In the genomic region with DNA sequence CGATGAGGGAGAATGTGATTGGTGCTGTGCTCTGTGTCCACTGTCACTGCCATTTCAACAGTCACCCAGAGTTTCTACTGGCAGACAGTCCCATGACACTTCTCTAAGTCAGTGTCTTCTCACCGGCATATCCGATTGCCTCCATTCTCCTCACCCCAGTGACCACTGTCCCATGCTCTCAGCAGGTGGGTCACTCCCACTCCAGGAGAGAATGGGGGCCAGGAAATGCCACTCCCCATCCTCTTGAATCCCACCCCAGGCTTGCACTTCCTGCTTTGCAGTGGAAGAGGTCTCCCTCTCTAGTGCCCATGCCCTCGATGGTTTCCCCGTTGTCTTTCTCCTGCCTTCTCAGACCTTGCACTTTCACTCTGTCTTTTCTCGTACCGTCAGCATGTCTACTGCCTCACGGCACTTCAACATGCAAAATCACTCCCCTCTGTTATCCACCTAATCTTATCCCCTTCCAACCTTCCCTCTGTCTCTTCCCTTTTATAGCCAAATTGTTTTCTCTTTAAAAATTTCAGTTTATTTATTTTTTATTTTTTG, we compare ENCODE assay signal across 1 cellular context.
TF ChIP-seq lines count a peak whose summit lies in the region.

No MANE protein-coding gene starts in this region.

TF ChIP-seq in K562, 482 proteins besides CTCF, POLR2A, EP300 and RAD21:
- TF ChIP-seq ZNF197 (CRISPR knock-in tag; IDR thresholded peaks at IDR 0.05; ENCODE audit: low read depth) (no peak), EZH2 (IDR thresholded peaks at IDR 0.05; ENCODE audit: borderline replicate concordance, low read depth, low read length) (no peak), XRCC5 (IDR thresholded peaks at IDR 0.05; ENCODE audit: low read depth, low read length) (no peak), PCBP1 (IDR thresholded peaks at IDR 0.05; ENCODE audit: low read depth, low read length, poor library complexity, severe bottlenecking) (no peak), HNRNPH1 (optimal IDR thresholded peaks at IDR 0.05; ENCODE audit: low read depth, low read length) (no peak), TEAD1 (CRISPR knock-in tag; IDR thresholded peaks at IDR 0.05) (no peak), ZNF316 (IDR thresholded peaks at IDR 0.05) (peak; percentile 20; the same call in 1 of the 2 replicates), SIX5 (IDR thresholded peaks at IDR 0.05; ENCODE audit: borderline replicate concordance in 1 of 2, insufficient read depth in 1 of 2, low read depth in 1 of 2, low read length in 2 of 2) (no peak), NEUROD1 (IDR thresholded peaks at IDR 0.05; ENCODE audit: borderline replicate concordance, low read depth, low read length, partially characterized antibody) (no peak), ZNF217 (CRISPR knock-in tag; IDR thresholded peaks at IDR 0.05) (no peak), C11orf30 (IDR thresholded peaks at IDR 0.05; ENCODE audit: low read depth) (0 out of 2 replicates have a peak, but pooled peaks have one; percentile 28), RBM15 (IDR thresholded peaks at IDR 0.05; ENCODE audit: insufficient read depth, low read length) (no peak), ATF7 (IDR thresholded peaks at IDR 0.05) (no peak), FUS (optimal IDR thresholded peaks at IDR 0.05; ENCODE audit: low read depth, low read length) (no peak), GABPA (tag; conservative IDR thresholded peaks at IDR 0.05; ENCODE audit: low read depth) (no peak), ATF1 (CRISPR knock-in tag; IDR thresholded peaks at IDR 0.05) (no peak), ATF1 (tag; IDR thresholded peaks at IDR 0.05) (0 out of 2 replicates have a peak, but pooled peaks have one; percentile 23), NR1H2 (CRISPR knock-in tag; IDR thresholded peaks at IDR 0.05) (no peak), U2AF2 (optimal IDR thresholded peaks at IDR 0.05; ENCODE audit: low read depth, low read length) (no peak), ZNF133 (CRISPR knock-in tag; IDR thresholded peaks at IDR 0.05) (no peak), CBX5 (IDR thresholded peaks at IDR 0.05; ENCODE audit: borderline replicate concordance, low read depth) (no peak), RBM17 (IDR thresholded peaks at IDR 0.05; ENCODE audit: borderline replicate concordance, low read depth, low read length) (no peak), YBX1 (IDR thresholded peaks at IDR 0.05) (no peak)
- TF ChIP-seq, protein P1, sequence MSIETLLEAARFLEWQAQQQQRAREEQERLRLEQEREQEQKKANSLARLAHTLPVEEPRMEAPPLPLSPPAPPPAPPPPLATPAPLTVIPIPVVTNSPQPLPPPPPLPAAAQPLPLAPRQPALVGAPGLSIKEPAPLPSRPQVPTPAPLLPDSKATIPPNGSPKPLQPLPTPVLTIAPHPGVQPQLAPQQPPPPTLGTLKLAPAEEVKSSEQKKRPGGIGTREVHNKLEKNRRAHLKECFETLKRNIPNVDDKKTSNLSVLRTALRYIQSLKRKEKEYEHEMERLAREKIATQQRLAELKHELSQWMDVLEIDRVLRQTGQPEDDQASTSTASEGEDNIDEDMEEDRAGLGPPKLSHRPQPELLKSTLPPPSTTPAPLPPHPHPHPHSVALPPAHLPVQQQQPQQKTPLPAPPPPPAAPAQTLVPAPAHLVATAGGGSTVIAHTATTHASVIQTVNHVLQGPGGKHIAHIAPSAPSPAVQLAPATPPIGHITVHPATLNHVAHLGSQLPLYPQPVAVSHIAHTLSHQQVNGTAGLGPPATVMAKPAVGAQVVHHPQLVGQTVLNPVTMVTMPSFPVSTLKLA (conservative IDR thresholded peaks at IDR 0.05), result no peak
- TF ChIP-seq, protein P2, sequence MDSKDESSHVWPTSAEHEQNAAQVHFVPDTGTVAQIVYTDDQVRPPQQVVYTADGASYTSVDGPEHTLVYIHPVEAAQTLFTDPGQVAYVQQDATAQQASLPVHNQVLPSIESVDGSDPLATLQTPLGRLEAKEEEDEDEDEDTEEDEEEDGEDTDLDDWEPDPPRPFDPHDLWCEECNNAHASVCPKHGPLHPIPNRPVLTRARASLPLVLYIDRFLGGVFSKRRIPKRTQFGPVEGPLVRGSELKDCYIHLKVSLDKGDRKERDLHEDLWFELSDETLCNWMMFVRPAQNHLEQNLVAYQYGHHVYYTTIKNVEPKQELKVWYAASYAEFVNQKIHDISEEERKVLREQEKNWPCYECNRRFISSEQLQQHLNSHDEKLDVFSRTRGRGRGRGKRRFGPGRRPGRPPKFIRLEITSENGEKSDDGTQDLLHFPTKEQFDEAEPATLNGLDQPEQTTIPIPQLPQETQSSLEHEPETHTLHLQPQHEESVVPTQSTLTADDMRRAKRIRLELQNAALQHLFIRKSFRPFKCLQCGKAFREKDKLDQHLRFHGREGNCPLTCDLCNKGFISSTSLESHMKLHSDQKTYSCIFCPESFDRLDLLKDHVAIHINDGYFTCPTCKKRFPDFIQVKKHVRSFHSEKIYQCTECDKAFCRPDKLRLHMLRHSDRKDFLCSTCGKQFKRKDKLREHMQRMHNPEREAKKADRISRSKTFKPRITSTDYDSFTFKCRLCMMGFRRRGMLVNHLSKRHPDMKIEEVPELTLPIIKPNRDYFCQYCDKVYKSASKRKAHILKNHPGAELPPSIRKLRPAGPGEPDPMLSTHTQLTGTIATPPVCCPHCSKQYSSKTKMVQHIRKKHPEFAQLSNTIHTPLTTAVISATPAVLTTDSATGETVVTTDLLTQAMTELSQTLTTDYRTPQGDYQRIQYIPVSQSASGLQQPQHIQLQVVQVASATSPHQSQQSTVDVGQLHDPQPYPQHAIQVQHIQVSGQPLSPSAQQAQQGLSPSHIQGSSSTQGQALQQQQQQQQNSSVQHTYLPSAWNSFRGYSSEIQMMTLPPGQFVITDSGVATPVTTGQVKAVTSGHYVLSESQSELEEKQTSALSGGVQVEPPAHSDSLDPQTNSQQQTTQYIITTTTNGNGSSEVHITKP (IDR thresholded peaks at IDR 0.05; ENCODE audit: partially characterized antibody), result peak; percentile 17
- TF ChIP-seq, protein P3, sequence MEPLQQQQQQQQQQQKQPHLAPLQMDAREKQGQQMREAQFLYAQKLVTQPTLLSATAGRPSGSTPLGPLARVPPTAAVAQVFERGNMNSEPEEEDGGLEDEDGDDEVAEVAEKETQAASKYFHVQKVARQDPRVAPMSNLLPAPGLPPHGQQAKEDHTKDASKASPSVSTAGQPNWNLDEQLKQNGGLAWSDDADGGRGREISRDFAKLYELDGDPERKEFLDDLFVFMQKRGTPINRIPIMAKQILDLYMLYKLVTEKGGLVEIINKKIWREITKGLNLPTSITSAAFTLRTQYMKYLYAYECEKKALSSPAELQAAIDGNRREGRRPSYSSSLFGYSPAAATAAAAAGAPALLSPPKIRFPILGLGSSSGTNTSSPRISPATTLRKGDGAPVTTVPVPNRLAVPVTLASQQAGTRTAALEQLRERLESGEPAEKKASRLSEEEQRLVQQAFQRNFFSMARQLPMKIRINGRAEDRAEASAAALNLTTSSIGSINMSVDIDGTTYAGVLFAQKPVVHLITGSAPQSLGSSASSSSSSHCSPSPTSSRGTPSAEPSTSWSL (CRISPR knock-in tag; IDR thresholded peaks at IDR 0.05; ENCODE audit: borderline replicate concordance), result no peak
- TF ChIP-seq, protein P4, sequence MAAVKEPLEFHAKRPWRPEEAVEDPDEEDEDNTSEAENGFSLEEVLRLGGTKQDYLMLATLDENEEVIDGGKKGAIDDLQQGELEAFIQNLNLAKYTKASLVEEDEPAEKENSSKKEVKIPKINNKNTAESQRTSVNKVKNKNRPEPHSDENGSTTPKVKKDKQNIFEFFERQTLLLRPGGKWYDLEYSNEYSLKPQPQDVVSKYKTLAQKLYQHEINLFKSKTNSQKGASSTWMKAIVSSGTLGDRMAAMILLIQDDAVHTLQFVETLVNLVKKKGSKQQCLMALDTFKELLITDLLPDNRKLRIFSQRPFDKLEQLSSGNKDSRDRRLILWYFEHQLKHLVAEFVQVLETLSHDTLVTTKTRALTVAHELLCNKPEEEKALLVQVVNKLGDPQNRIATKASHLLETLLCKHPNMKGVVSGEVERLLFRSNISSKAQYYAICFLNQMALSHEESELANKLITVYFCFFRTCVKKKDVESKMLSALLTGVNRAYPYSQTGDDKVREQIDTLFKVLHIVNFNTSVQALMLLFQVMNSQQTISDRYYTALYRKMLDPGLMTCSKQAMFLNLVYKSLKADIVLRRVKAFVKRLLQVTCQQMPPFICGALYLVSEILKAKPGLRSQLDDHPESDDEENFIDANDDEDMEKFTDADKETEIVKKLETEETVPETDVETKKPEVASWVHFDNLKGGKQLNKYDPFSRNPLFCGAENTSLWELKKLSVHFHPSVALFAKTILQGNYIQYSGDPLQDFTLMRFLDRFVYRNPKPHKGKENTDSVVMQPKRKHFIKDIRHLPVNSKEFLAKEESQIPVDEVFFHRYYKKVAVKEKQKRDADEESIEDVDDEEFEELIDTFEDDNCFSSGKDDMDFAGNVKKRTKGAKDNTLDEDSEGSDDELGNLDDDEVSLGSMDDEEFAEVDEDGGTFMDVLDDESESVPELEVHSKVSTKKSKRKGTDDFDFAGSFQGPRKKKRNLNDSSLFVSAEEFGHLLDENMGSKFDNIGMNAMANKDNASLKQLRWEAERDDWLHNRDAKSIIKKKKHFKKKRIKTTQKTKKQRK (IDR thresholded peaks at IDR 0.05; ENCODE audit: borderline replicate concordance, low read depth, low read length), result no peak
- TF ChIP-seq, protein P5, sequence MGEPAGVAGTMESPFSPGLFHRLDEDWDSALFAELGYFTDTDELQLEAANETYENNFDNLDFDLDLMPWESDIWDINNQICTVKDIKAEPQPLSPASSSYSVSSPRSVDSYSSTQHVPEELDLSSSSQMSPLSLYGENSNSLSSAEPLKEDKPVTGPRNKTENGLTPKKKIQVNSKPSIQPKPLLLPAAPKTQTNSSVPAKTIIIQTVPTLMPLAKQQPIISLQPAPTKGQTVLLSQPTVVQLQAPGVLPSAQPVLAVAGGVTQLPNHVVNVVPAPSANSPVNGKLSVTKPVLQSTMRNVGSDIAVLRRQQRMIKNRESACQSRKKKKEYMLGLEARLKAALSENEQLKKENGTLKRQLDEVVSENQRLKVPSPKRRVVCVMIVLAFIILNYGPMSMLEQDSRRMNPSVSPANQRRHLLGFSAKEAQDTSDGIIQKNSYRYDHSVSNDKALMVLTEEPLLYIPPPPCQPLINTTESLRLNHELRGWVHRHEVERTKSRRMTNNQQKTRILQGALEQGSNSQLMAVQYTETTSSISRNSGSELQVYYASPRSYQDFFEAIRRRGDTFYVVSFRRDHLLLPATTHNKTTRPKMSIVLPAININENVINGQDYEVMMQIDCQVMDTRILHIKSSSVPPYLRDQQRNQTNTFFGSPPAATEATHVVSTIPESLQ (CRISPR knock-in tag; IDR thresholded peaks at IDR 0.05), result no peak
